In genomic region chr1:74609810-74610371, GRCh38 we compare ENCODE assay signal across 9 cellular contexts.
"Had no signal": no experiment of that assay in that cellular context is flagged by ENCODE, and none has a peak within 500 bp of the region (broad histone marks: within the 10 kb centered on the region; RNA-seq: fewer than 3 reads in every experiment).

No MANE protein-coding gene starts in this region.

- H2AFZ ChIP-seq: GM23248, GM23338 had no signal

- H3K4me2 ChIP-seq: GM23338 had no signal

- ATAC-seq: GM23338, HCT116 had no signal

- H3K4me3 ChIP-seq: GM23248, GM23338, HAP-1 had no signal

- H3K27ac ChIP-seq: GM23248 had no signal

- H3K4me1 ChIP-seq: HAP-1 had no signal

- H3K9me3 ChIP-seq: HAP-1 had no signal

- DNase-seq: GM23248, GOT3, H7, H9, HCEC 1CT, HFFc6 had no signal

- H3K9ac ChIP-seq: GM23248 had no signal

- H3K36me3 ChIP-seq: HAP-1 had no signal
